19 cellular contexts compared by ENCODE assay signal in genomic region chr10:62761115-62761514, GRCh38. TPM values are rescaled to one million over a fixed set of nuclear protein-coding genes. Genes with fewer than 3 reads are reported as not detected.
A peak's percentile ranks its signal among the peaks of the same experiment; 100 is the strongest.
DNase-seq lines count a peak whose midpoint lies in the region; ATAC-seq and TF ChIP-seq lines count a peak whose summit lies in the region.
"Had no signal": no experiment of that assay in that cellular context is flagged by ENCODE, and none has a peak within 500 bp of the region (broad histone marks: within the 10 kb centered on the region; RNA-seq: fewer than 3 reads in every experiment).

No MANE protein-coding gene starts in this region.

- H4K20me1 ChIP-seq in GM23338 (replicated peaks; ENCODE audit: insufficient read depth), result no peaks in the 10 kb centered on the region
- no peaks in the 10 kb centered on the region for H4K20me1 ChIP-seq in PC-9 (ENCODE audit: insufficient read depth)

- peaks cover 1% of the 10 kb centered on the region; the same call in 1 of the 2 replicates for H3K9me2 ChIP-seq in GM23338 (ENCODE audit: insufficient read depth)
- H3K9me2 ChIP-seq in PC-9 (ENCODE audit: insufficient read depth), result no peaks in the 10 kb centered on the region

- BruUV-seq in PC-9 (replicated peaks; lab: Mats Ljungman, UMichigan), result no TSS peak

- intact Hi-C loops in PC-9 (cut with micrococcal nuclease; ENCODE audit: unreplicated experiment), result no loop called here

- H3K9me3 ChIP-seq in PC-9 (ENCODE audit: insufficient read depth, low read depth) (no peaks in the 10 kb centered on the region), Peyer's patch (no peaks in the 10 kb centered on the region)

- H2AFZ ChIP-seq in GM23338, result peak overlapping the region; percentile 88
- H2AFZ ChIP-seq in PC-9, result no peak overlapping the region

- H3F3A ChIP-seq in GM23338 (replicated peaks; ENCODE audit: low read depth) (no peaks in the 10 kb centered on the region), PC-9 (ENCODE audit: insufficient read depth, low read depth) (no peaks in the 10 kb centered on the region)

- H3K4me3 Mint-ChIP-seq in activated CD8-positive, alpha-beta memory T cell treated with anti-CD3 and anti-CD28 coated beads, Interleukin-2, amount 10 ng/mL, durations not matched to agents 7 days and 5 days, result no peak overlapping the region
- no peak overlapping the region for H3K4me3 Mint-ChIP-seq in GM23338
- H3K4me3 Mint-ChIP-seq: activated T-helper 17 cell treated with anti-CD3 and anti-CD28 coated beads, Interleukin-2, amount 50 U/mL, for 72 hours; stimulated activated naive CD8-positive, alpha-beta T cell treated with anti-CD3 and anti-CD28 coated beads, Interleukin-15, Interleukin-2, amounts not matched to agents 100 ng/mL and 50 ng/mL, for 24 hours; T-helper 1 cell treated with Interleukin-12 subunit alpha and Interleukin-12 subunit beta and Interleukin-4 antibody, amounts not matched to agents 30 μg/mL and 1 μg/mL, for 36 hours had no signal

- TF ChIP-seq CTCF in GM23338 (conservative IDR thresholded peaks at IDR 0.05; ENCODE audit: low read depth in 2 of 2), result no peak
- no peak for TF ChIP-seq CTCF in PC-9 (conservative IDR thresholded peaks at IDR 0.05)
- no peak for TF ChIP-seq CTCF in Peyer's patch (IDR thresholded peaks at IDR 0.05)

- peaks cover 2% of the 10 kb centered on the region for H3K27me3 Mint-ChIP-seq in activated CD8-positive, alpha-beta memory T cell treated with anti-CD3 and anti-CD28 coated beads, Interleukin-2, amount 10 ng/mL, durations not matched to agents 7 days and 5 days
- peaks cover 3% of the 10 kb centered on the region for H3K27me3 Mint-ChIP-seq in GM23338 (ENCODE audit: insufficient read depth, low read depth, poor library complexity)
- H3K27me3 Mint-ChIP-seq: activated T-helper 17 cell treated with anti-CD3 and anti-CD28 coated beads, Interleukin-2, amount 50 U/mL, for 72 hours had no signal

- POLR2A ChIA-PET in PC-9 (lab: Charles Lee; ENCODE audit: unreplicated experiment), result interaction anchor here (0.6 kb wide), 1 partner anchor 397 kb away, joined by 3 read pairs; no protein-coding TSS in a partner anchor

- no peak for TF ChIP-seq POLR2A in Peyer's patch (IDR thresholded peaks at IDR 0.05)

- H3K9me3 Mint-ChIP-seq in activated CD8-positive, alpha-beta memory T cell treated with anti-CD3 and anti-CD28 coated beads, Interleukin-2, amount 10 ng/mL, durations not matched to agents 7 days and 5 days (ENCODE audit: low read depth), result no peaks in the 10 kb centered on the region
- H3K9me3 Mint-ChIP-seq in GM23338, result no peaks in the 10 kb centered on the region
- H3K9me3 Mint-ChIP-seq: activated T-helper 17 cell treated with anti-CD3 and anti-CD28 coated beads, Interleukin-2, amount 50 U/mL, for 72 hours; stimulated activated naive CD8-positive, alpha-beta T cell treated with anti-CD3 and anti-CD28 coated beads, Interleukin-15, Interleukin-2, amounts not matched to agents 100 ng/mL and 50 ng/mL, for 24 hours; T-helper 1 cell treated with Interleukin-12 subunit alpha and Interleukin-12 subunit beta and Interleukin-4 antibody, amounts not matched to agents 30 μg/mL and 1 μg/mL, for 36 hours had no signal

- no peak overlapping the region for H3K4me3 ChIP-seq in GM23338
- no peak overlapping the region for H3K4me3 ChIP-seq in PC-9
- no peak overlapping the region for H3K4me3 ChIP-seq in Peyer's patch
- H3K4me3 ChIP-seq: coronary artery had no signal

- H3K36me3 Mint-ChIP-seq in activated CD8-positive, alpha-beta memory T cell treated with anti-CD3 and anti-CD28 coated beads, Interleukin-2, amount 10 ng/mL, durations not matched to agents 7 days and 5 days, result no peaks in the 10 kb centered on the region
- H3K36me3 Mint-ChIP-seq in GM23338 (ENCODE audit: low read depth), result no peaks in the 10 kb centered on the region

- H3K4me2 ChIP-seq in GM23338, result no peak overlapping the region
- H3K4me2 ChIP-seq in PC-9, result peak overlapping the region; percentile 8; the same call in 1 of the 2 replicates

- H3K36me3 ChIP-seq in GM23338 (ENCODE audit: insufficient read depth), result no peaks in the 10 kb centered on the region
- H3K36me3 ChIP-seq in PC-9 (ENCODE audit: low read depth), result no peaks in the 10 kb centered on the region
- no peaks in the 10 kb centered on the region for H3K36me3 ChIP-seq in Peyer's patch

- no peak overlapping the region for H3K27ac Mint-ChIP-seq in activated CD8-positive, alpha-beta memory T cell treated with anti-CD3 and anti-CD28 coated beads, Interleukin-2, amount 10 ng/mL, durations not matched to agents 7 days and 5 days
- H3K27ac Mint-ChIP-seq in GM23338, result no peak overlapping the region
- H3K27ac Mint-ChIP-seq: activated T-helper 17 cell treated with anti-CD3 and anti-CD28 coated beads, Interleukin-2, amount 50 U/mL, for 72 hours; stimulated activated naive CD8-positive, alpha-beta T cell treated with anti-CD3 and anti-CD28 coated beads, Interleukin-15, Interleukin-2, amounts not matched to agents 100 ng/mL and 50 ng/mL, for 24 hours; T-helper 1 cell treated with Interleukin-12 subunit alpha and Interleukin-12 subunit beta and Interleukin-4 antibody, amounts not matched to agents 30 μg/mL and 1 μg/mL, for 36 hours had no signal

- H3K27ac ChIP-seq in GM23338 (ENCODE audit: low read depth), result no peak overlapping the region
- H3K27ac ChIP-seq in PC-9, result no peak overlapping the region
- H3K27ac ChIP-seq in Peyer's patch, result no peak overlapping the region

- H3K4me1 Mint-ChIP-seq in activated CD8-positive, alpha-beta memory T cell treated with anti-CD3 and anti-CD28 coated beads, Interleukin-2, amount 10 ng/mL, durations not matched to agents 7 days and 5 days, result peaks cover 7% of the 10 kb centered on the region
- H3K4me1 Mint-ChIP-seq in GM23338, result peaks cover 10% of the 10 kb centered on the region

- no peak for ATAC-seq in activated CD8-positive, alpha-beta memory T cell treated with anti-CD3 and anti-CD28 coated beads, Interleukin-2, amount 10 ng/mL, durations not matched to agents 7 days and 5 days
- no peak for ATAC-seq in GM23338
- ATAC-seq in GM18873 (IDR thresholded peaks at IDR 0.05; ENCODE audit: low FRiP score, unreplicated experiment), result no peak
- ATAC-seq: activated T-helper 17 cell treated with anti-CD3 and anti-CD28 coated beads, Interleukin-2, amount 50 U/mL, for 72 hours had no signal

- peak; percentile 45 for DNase-seq in activated CD8-positive, alpha-beta memory T cell treated with anti-CD3 and anti-CD28 coated beads, Interleukin-2, amount 50 U/mL, for 4 hours
- DNase-seq in activated CD8-positive, alpha-beta memory T cell treated with anti-CD3 and anti-CD28 coated beads, Interleukin-2, amount 10 ng/mL, durations not matched to agents 7 days and 5 days, result no peak
- DNase-seq in GM23338 (ENCODE audit: low spot score), result peak; percentile 15
- no peak for DNase-seq in PC-9
- peak; percentile 5 for DNase-seq in glomerular visceral epithelial cell (ENCODE audit: extremely low spot score)
- no peak for DNase-seq in Peyer's patch
- DNase-seq in SKM-1 treated with dmso at 0.1 percent for 144 hours (lab: John Stamatoyannopoulos, UW; ENCODE audit: unreplicated experiment), result no peak
- DNase-seq: activated CD4-positive, alpha-beta T cell treated with anti-CD3 and anti-CD28 coated beads, Interleukin-2, amount 50 U/mL, for 1 hour; erythroblast; GOT3; midbrain; NCI-H2029 treated with DMSO at 0.1 percent for 48 hours; NCI-H524 treated with DMSO at 0.1 percent for 48 hours; occipital lobe had no signal

- H3K4me1 ChIP-seq in GM23338 (ENCODE audit: insufficient read depth) (peaks cover 7% of the 10 kb centered on the region), PC-9 (replicated peaks; ENCODE audit: insufficient read depth) (peaks cover 10% of the 10 kb centered on the region), Peyer's patch (no peaks in the 10 kb centered on the region)

- H3K27me3 ChIP-seq in GM23338 (ENCODE audit: insufficient read depth), result no peaks in the 10 kb centered on the region
- H3K27me3 ChIP-seq in PC-9 (ENCODE audit: insufficient read depth, low read depth), result no peaks in the 10 kb centered on the region
- H3K27me3 ChIP-seq in Peyer's patch, result no peaks in the 10 kb centered on the region

- CTCF ChIA-PET in activated CD8-positive, alpha-beta memory T cell treated with anti-CD3 and anti-CD28 coated beads, Interleukin-2, amount 10 ng/mL, durations not matched to agents 7 days and 5 days (lab: Charles Lee), result no interaction called here
- CTCF ChIA-PET in PC-9 (lab: Charles Lee), result no interaction called here

- H3K79me2 ChIP-seq in GM23338 (replicated peaks; ENCODE audit: insufficient read depth), result no peaks in the 10 kb centered on the region
- no peaks in the 10 kb centered on the region for H3K79me2 ChIP-seq in PC-9 (ENCODE audit: low read depth)

TF ChIP-seq in GM23338, 12 proteins besides CTCF, POLR2A, EP300 and RAD21 (continues in another document):
- no peak for TF ChIP-seq EZH2 (IDR thresholded peaks at IDR 0.05; ENCODE audit: low read depth, unreplicated experiment)
- TF ChIP-seq NANOG (IDR thresholded peaks at IDR 0.05; ENCODE audit: borderline replicate concordance), result no peak
- TF ChIP-seq CREB1 (CRISPR knock-in tag; IDR thresholded peaks at IDR 0.05; ENCODE audit: low read depth), result no peak
- TF ChIP-seq ZNF331 (CRISPR knock-in tag; IDR thresholded peaks at IDR 0.05; ENCODE audit: low read depth), result no peak
- TF ChIP-seq STAT1 (IDR thresholded peaks at IDR 0.05; ENCODE audit: unreplicated experiment), result no peak

RNA-seq across cellular contexts. Expression of gene ADO, which starts 43.4 kb away (rescaled TPM):
- total RNA-seq in activated CD8-positive, alpha-beta memory T cell treated with anti-CD3 and anti-CD28 coated beads, Interleukin-2, amount 10 ng/mL, durations not matched to agents 7 days and 5 days, result 10 to 100 TPM; 19.4 to 25.9 TPM
- 47.8 and 48.3 TPM in 2 replicates for total RNA-seq in GM23338 (2014; rRNA removed; shearing (Covaris generic))
- polyA plus RNA-seq in GM23338 (2016; fragmentation: Nextera tagmentation; extraction: Ambion mirVana), result 12.6 TPM in 2 replicates
- total RNA-seq in PC-9 (2021) (13.6 and 13.7 TPM in 2 replicates), Peyer's patch (10 to 100 TPM in 2 of 4 donors, 1 to 10 TPM in 2; 8.3 to 15.4 (median 12.0) TPM)

RNA-seq across cellular contexts. Expression of gene EGR2, which starts 55.1 kb away (rescaled TPM):
- total RNA-seq in activated CD8-positive, alpha-beta memory T cell treated with anti-CD3 and anti-CD28 coated beads, Interleukin-2, amount 10 ng/mL, durations not matched to agents 7 days and 5 days, result 10 to 100 TPM in 1 of 2 experiments, 1 to 10 TPM in 1; 4.7 to 21.6 TPM
- total RNA-seq in GM23338 (2014; rRNA removed; shearing (Covaris generic)), result 2.1 and 2.3 TPM in 2 replicates
- 3.5 and 3.7 TPM in 2 replicates for polyA plus RNA-seq in GM23338 (2016; fragmentation: Nextera tagmentation; extraction: Ambion mirVana)
- total RNA-seq in PC-9 (2021), result 0.24 and 0.53 TPM in 2 replicates
- 1 to 10 TPM in 1 of 4 donors, under 1 TPM in 3; 0.53 to 5.0 (median 0.69) TPM for total RNA-seq in Peyer's patch

Comparison
In these comparisons a context has a peak if more than half of its experiments do, and no peak if none do; other contexts are left out.
1. DNase-seq: peak in activated CD8-positive, alpha-beta memory T cell treated with anti-CD3 and anti-CD28 coated beads, Interleukin-2, amount 50 U/mL, for 4 hours (single experiment), GM23338 (single experiment) and glomerular visceral epithelial cell (single experiment); none in activated CD8-positive, alpha-beta memory T cell treated with anti-CD3 and anti-CD28 coated beads, Interleukin-2, amount 10 ng/mL, durations not matched to agents 7 days and 5 days (single experiment), PC-9 (0 of 2), Peyer's patch (0 of 3) and SKM-1 treated with dmso at 0.1 percent for 144 hours (single experiment).